In genomic region chr4:113146876-113147358, GRCh38 we compare ENCODE assay signal across 8 cellular contexts.
DNase-seq lines count a peak whose midpoint lies in the region; ATAC-seq and TF ChIP-seq lines count a peak whose summit lies in the region.

No MANE protein-coding gene starts in this region.

- H3K9me3 ChIP-seq in MM.1S (replicated peaks; ENCODE audit: insufficient read depth, low read length) (no peaks in the 10 kb centered on the region), skeletal muscle satellite cell (replicated peaks; ENCODE audit: low read length) (no peaks in the 10 kb centered on the region)

- no peaks in the 10 kb centered on the region for H3K9me2 ChIP-seq in MM.1S (replicated peaks; ENCODE audit: insufficient read depth, low read length)

- H3K27me3 ChIP-seq in MM.1S (replicated peaks; ENCODE audit: insufficient read depth, low read length) (no peaks in the 10 kb centered on the region), skeletal muscle satellite cell (ENCODE audit: control insufficient read depth, insufficient read depth, low read length) (no peaks in the 10 kb centered on the region)

- H3K4me3 ChIP-seq in MM.1S (ENCODE audit: low read length) (peak overlapping the region; percentile 76), foreskin fibroblast (ENCODE audit: low read depth in 1 of 2, low read length in 2 of 2) (peak overlapping the region; percentile 27 to 53), skeletal muscle satellite cell (ENCODE audit: low read length) (peak overlapping the region; percentile 71)

- no peaks in the 10 kb centered on the region for H3K79me2 ChIP-seq in MM.1S (ENCODE audit: low read length)

- no peaks in the 10 kb centered on the region for H3K4me1 ChIP-seq in MM.1S (ENCODE audit: low read length)
- H3K4me1 ChIP-seq in skeletal muscle satellite cell (ENCODE audit: control insufficient read depth, insufficient read depth, low read length), result peaks cover 46% of the 10 kb centered on the region

- no peak for TF ChIP-seq POLR2A in erythroblast (IDR thresholded peaks at IDR 0.05; ENCODE audit: low read length)

- H3K4me2 ChIP-seq in MM.1S (ENCODE audit: low read depth, low read length) (peak overlapping the region; percentile 70), skeletal muscle satellite cell (ENCODE audit: low read length) (peak overlapping the region; percentile 92)

- H3F3A ChIP-seq in MM.1S (ENCODE audit: insufficient read depth, low read length), result no peaks in the 10 kb centered on the region; the same call in 1 of the 2 replicates

- peak; percentile 77 for ATAC-seq in GM21737 (IDR thresholded peaks at IDR 0.05; ENCODE audit: unreplicated experiment)

- H3K27ac ChIP-seq in MM.1S (ENCODE audit: low read length), result peak overlapping the region; percentile 79

- peak overlapping the region; percentile 74 for H3K9ac ChIP-seq in MM.1S (ENCODE audit: low read length)
- H3K9ac ChIP-seq in skeletal muscle satellite cell (ENCODE audit: low read depth, low read length), result peak overlapping the region; percentile 84

- H4K20me1 ChIP-seq in MM.1S (ENCODE audit: insufficient read depth, low read length), result no peaks in the 10 kb centered on the region

- H2AFZ ChIP-seq in MM.1S (ENCODE audit: low read length), result peak overlapping the region; percentile 90

- TF ChIP-seq CTCF in MM.1S (IDR thresholded peaks at IDR 0.05; ENCODE audit: low read length) (no peak), foreskin fibroblast (IDR thresholded peaks at IDR 0.05; ENCODE audit: low read depth, low read length) (no peak)

- DNase-seq in ELR (ENCODE audit: low read depth) (peak; percentile 13), MM.1S (peak; percentile 85), foreskin fibroblast (peak in 1 of 2 donors; percentile 30), DMS153 treated with DMSO at 0.1 percent for 48 hours (lab: John Stamatoyannopoulos, UW; ENCODE audit: unreplicated experiment) (no peak), NCI-H1092 (lab: John Stamatoyannopoulos, UW) (no peak), erythroblast (lab: John Stamatoyannopoulos, UW) (no peak)

- H3K36me3 ChIP-seq in MM.1S (replicated peaks; ENCODE audit: insufficient read depth, low read length) (no peaks in the 10 kb centered on the region), skeletal muscle satellite cell (ENCODE audit: insufficient read depth, low read length) (no peaks in the 10 kb centered on the region)

Comparison
In these comparisons a context has a peak if more than half of its experiments do, and no peak if none do; other contexts are left out.
1. DNase-seq: peak in ELR (single experiment) and MM.1S (single experiment); none in DMS153 treated with DMSO at 0.1 percent for 48 hours (single experiment), NCI-H1092 (single experiment) and erythroblast (0 of 2).
2. Peak in every context shown above with its lines, with median percentiles within 50 percentile points of each other: H3K4me3 ChIP-seq.